In the genomic region with DNA sequence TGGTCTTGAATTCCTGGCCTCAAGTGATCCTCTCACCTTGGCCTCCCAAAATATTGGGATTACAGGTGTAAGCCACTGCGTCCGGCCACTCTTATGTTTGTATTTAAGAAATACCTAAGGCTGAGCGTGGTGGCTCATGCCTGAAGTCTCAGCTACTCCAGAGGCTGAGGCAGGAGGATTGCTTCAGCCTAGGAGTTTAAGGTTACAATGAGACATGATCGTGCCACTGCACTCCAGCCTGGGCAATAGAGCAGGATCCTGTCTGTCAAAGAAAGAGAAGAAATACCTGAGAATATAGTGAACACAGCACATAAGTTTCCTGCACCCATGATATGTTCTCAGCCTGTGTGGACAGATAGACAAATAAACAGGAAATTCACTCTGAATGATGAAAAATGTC, we compare ENCODE assay signal across 15 cellular contexts. TPM values are rescaled to one million over a fixed set of nuclear protein-coding genes. Genes with fewer than 3 reads are reported as not detected.
DNase-seq lines count a peak whose midpoint lies in the region; ATAC-seq and TF ChIP-seq lines count a peak whose summit lies in the region.
"Had no signal": no experiment of that assay in that cellular context is flagged by ENCODE, and none has a peak within 500 bp of the region (broad histone marks: within the 10 kb centered on the region; RNA-seq: fewer than 3 reads in every experiment).

No MANE protein-coding gene starts in this region.

- H3K4me1 Mint-ChIP-seq in MCF 10A (ENCODE audit: insufficient read depth, unreplicated experiment) = peaks cover 25% of the 10 kb centered on the region
- peaks cover 2% of the 10 kb centered on the region for H3K4me1 Mint-ChIP-seq in progenitor cell of endocrine pancreas (ENCODE audit: low read depth)
- peaks cover 40% of the 10 kb centered on the region for H3K4me1 Mint-ChIP-seq in activated CD4-positive, alpha-beta T cell treated with anti-CD3 and anti-CD28 coated beads for 36 hours

- H3K36me3 Mint-ChIP-seq in MCF 10A (ENCODE audit: insufficient read depth, unreplicated experiment) (no peaks in the 10 kb centered on the region), progenitor cell of endocrine pancreas (ENCODE audit: insufficient read depth) (no peaks in the 10 kb centered on the region)
- no peaks in the 10 kb centered on the region for H3K36me3 Mint-ChIP-seq in activated CD4-positive, alpha-beta T cell treated with anti-CD3 and anti-CD28 coated beads for 36 hours (ENCODE audit: low read depth)

- no peaks in the 10 kb centered on the region for H3K36me3 ChIP-seq in breast epithelium

- POLR2A ChIA-PET in MCF 10A (lab: Yijun Ruan, JAX) = interaction anchor here (0.7 to 2.8 kb wide), 6 partner anchors 11 to 412 kb away, joined by 3 to 13 read pairs (median 5); a partner anchor contains a TSS
- POLR2A ChIA-PET in RWPE1 (lab: Yijun Ruan, JAX; ENCODE audit: low non-redundant PET) = no interaction called here
- POLR2A ChIA-PET in activated CD4-positive, alpha-beta T cell treated with anti-CD3 and anti-CD28 coated beads for 36 hours (lab: Charles Lee) = no interaction called here

- H3K9me3 ChIP-seq in breast epithelium = no peaks in the 10 kb centered on the region

- H3K9me3 Mint-ChIP-seq in MCF 10A (ENCODE audit: unreplicated experiment) = no peaks in the 10 kb centered on the region
- H3K9me3 Mint-ChIP-seq in progenitor cell of endocrine pancreas (ENCODE audit: low read depth) = no peaks in the 10 kb centered on the region
- H3K9me3 Mint-ChIP-seq in activated CD4-positive, alpha-beta T cell treated with anti-CD3 and anti-CD28 coated beads for 36 hours (ENCODE audit: low read depth) = no peaks in the 10 kb centered on the region

- H3K4me1 ChIP-seq in breast epithelium = no peaks in the 10 kb centered on the region

- H3K27ac Mint-ChIP-seq in MCF 10A (ENCODE audit: low read depth, unreplicated experiment) (peak overlapping the region; percentile 23), progenitor cell of endocrine pancreas (peak overlapping the region; percentile 41)
- H3K27ac Mint-ChIP-seq in activated CD4-positive, alpha-beta T cell treated with anti-CD3 and anti-CD28 coated beads for 36 hours = no peak overlapping the region

- TF ChIP-seq POLR2A in breast epithelium (IDR thresholded peaks at IDR 0.05) = no peak

- H3K4me3 ChIP-seq in breast epithelium = no peak overlapping the region
- H3K4me3 ChIP-seq: K562 had no signal

- no peak for TF ChIP-seq CTCF in MCF 10A (IDR thresholded peaks at IDR 0.05; ENCODE audit: unreplicated experiment)
- no peak for TF ChIP-seq CTCF in breast epithelium (IDR thresholded peaks at IDR 0.05)
- no peak for TF ChIP-seq CTCF in RWPE1 (conservative IDR thresholded peaks at IDR 0.05; ENCODE audit: low read depth)
- no peak for TF ChIP-seq CTCF in progenitor cell of endocrine pancreas (IDR thresholded peaks at IDR 0.05; ENCODE audit: unreplicated experiment)

- no peak for ATAC-seq in activated CD4-positive, alpha-beta T cell treated with anti-CD3 and anti-CD28 coated beads for 36 hours
- ATAC-seq: K562 had no signal

- CTCF ChIA-PET in MCF 10A (lab: Yijun Ruan, JAX) (interaction anchor here (0.6 to 11.0 kb wide), 7 partner anchors 8 to 1505 kb away, joined by 3 to 200 read pairs (median 5); a partner anchor contains a TSS), RWPE1 (lab: Yijun Ruan, JAX) (interaction anchor here (0.6 to 1.0 kb wide), 2 partner anchors 8 to 20 kb away, joined by 3 to 5 read pairs; no protein-coding TSS in a partner anchor)
- CTCF ChIA-PET in activated CD4-positive, alpha-beta T cell treated with anti-CD3 and anti-CD28 coated beads for 36 hours (lab: Charles Lee) = interaction anchor here (0.9 to 8.0 kb wide), 4 partner anchors 7 to 25 kb away, joined by 3 to 50 read pairs (median 4); no protein-coding TSS in a partner anchor

- BruUV-seq in MCF 10A (replicated peaks; lab: Mats Ljungman, UMichigan) = no TSS peak

- H3K27me3 ChIP-seq in breast epithelium = peaks cover 0 to 13% of the 10 kb centered on the region in 2 donors

- H3K4me3 Mint-ChIP-seq in MCF 10A (ENCODE audit: unreplicated experiment) = no peak overlapping the region
- H3K4me3 Mint-ChIP-seq in progenitor cell of endocrine pancreas (ENCODE audit: low read depth) = no peak overlapping the region
- no peak overlapping the region for H3K4me3 Mint-ChIP-seq in activated CD4-positive, alpha-beta T cell treated with anti-CD3 and anti-CD28 coated beads for 36 hours

- no peak for DNase-seq in MCF 10A (ENCODE audit: unreplicated experiment)
- DNase-seq in breast epithelium (ENCODE audit: low spot score in 2 of 2) = no peak
- DNase-seq in RWPE1 (ENCODE audit: low spot score) = no peak
- no peak for DNase-seq in epithelial cell of prostate (ENCODE audit: low read depth, low spot score)
- DNase-seq in progenitor cell of endocrine pancreas (ENCODE audit: low spot score, unreplicated experiment) = no peak
- DNase-seq in NCI-H69 (lab: John Stamatoyannopoulos, UW) = no peak
- no peak for DNase-seq in GM19238 (ENCODE audit: insufficient read length, low spot score)
- DNase-seq in activated CD4-positive, alpha-beta T cell treated with anti-CD3 and anti-CD28 coated beads for 36 hours = no peak
- DNase-seq: DMS 273 treated with DMSO at 0.1 percent for 48 hours, H7, NCI-H1048, NCI-H226, SHP77 had no signal

- H3K27ac ChIP-seq in breast epithelium (no peak overlapping the region), RWPE1 (peak overlapping the region; percentile 86), epithelial cell of prostate (peak overlapping the region; percentile 12)

- H3K27me3 Mint-ChIP-seq in MCF 10A (ENCODE audit: insufficient read depth, unreplicated experiment) (no peaks in the 10 kb centered on the region), progenitor cell of endocrine pancreas (peaks cover 24% of the 10 kb centered on the region)
- no peaks in the 10 kb centered on the region for H3K27me3 Mint-ChIP-seq in activated CD4-positive, alpha-beta T cell treated with anti-CD3 and anti-CD28 coated beads for 36 hours

- intact Hi-C loops in MCF 10A (cut with micrococcal nuclease) (no loop called here), breast epithelium (cut with DNase I; ENCODE audit: low total_unique reads) (no loop called here)
- intact Hi-C loops in activated CD4-positive, alpha-beta T cell treated with anti-CD3 and anti-CD28 coated beads for 36 hours (cut with DNase I, micrococcal nuclease) = no loop called here

RNA-seq across cellular contexts. Expression of a gene that starts 13.9 kb away (rescaled TPM):
- total RNA-seq in MCF 10A (2022) (0.12 TPM in 1 of 2 replicates, not detected in the other), breast epithelium (1 to 10 TPM in 2 of 3 donors, under 1 TPM in 1; 0.98 to 7.8 (median 5.9) TPM), progenitor cell of endocrine pancreas (not detected in 2 replicates)
- total RNA-seq in activated CD4-positive, alpha-beta T cell treated with anti-CD3 and anti-CD28 coated beads for 36 hours = not detected
- total RNA-seq: K562 had no signal

RNA-seq across cellular contexts. Expression of a gene that starts 22.8 kb away (rescaled TPM):
- total RNA-seq in MCF 10A (2022) (24.2 and 26.9 TPM in 2 replicates), breast epithelium (10 to 100 TPM; 12.6 to 25.9 (median 20.6) TPM), progenitor cell of endocrine pancreas (27.4 and 28.5 TPM in 2 replicates)
- total RNA-seq in activated CD4-positive, alpha-beta T cell treated with anti-CD3 and anti-CD28 coated beads for 36 hours = 10 to 100 TPM; 27.4 to 28.9 TPM

RNA-seq across cellular contexts. Expression of a gene that starts 34.3 kb away (rescaled TPM):
- 0.75 and 0.98 TPM in 2 replicates for total RNA-seq in MCF 10A (2022)
- under 1 TPM in 1 of 3 donors, not detected in 2; 0.33 TPM for total RNA-seq in breast epithelium
- 8.5 and 8.8 TPM in 2 replicates for total RNA-seq in progenitor cell of endocrine pancreas
- total RNA-seq in activated CD4-positive, alpha-beta T cell treated with anti-CD3 and anti-CD28 coated beads for 36 hours = under 1 TPM; 0.49 to 0.73 TPM
- total RNA-seq: Daoy had no signal

Comparison
In these comparisons a context has a peak if more than half of its experiments do, and no peak if none do; other contexts are left out.
1. H3K27ac ChIP-seq: peak in RWPE1 (single experiment) and epithelial cell of prostate (single experiment); none in breast epithelium (0 of 2).